ENCODE assay signal across 1 cellular context in genomic region chr1:101285922-101286568, GRCh38.
TF ChIP-seq lines count a peak whose summit lies in the region.

No MANE protein-coding gene starts in this region.

TF ChIP-seq in endothelial cell of umbilical vein, 7 proteins besides CTCF, POLR2A, EP300 and RAD21:
- TF ChIP-seq JUN (IDR thresholded peaks at IDR 0.05; ENCODE audit: borderline replicate concordance, insufficient read depth, insufficient read length, low read depth) (no peak), EZH2 (IDR thresholded peaks at IDR 0.05; ENCODE audit: borderline replicate concordance, low read depth, low read length, severe bottlenecking) (no peak), POLR2AphosphoS5 (IDR thresholded peaks at IDR 0.05; ENCODE audit: insufficient read depth, low read depth, low read length) (no peak), FOS (IDR thresholded peaks at IDR 0.05; ENCODE audit: borderline replicate concordance, insufficient read depth, low read length) (no peak), GATA2 (IDR thresholded peaks at IDR 0.05; ENCODE audit: insufficient read depth, insufficient read length, low read depth, low read length) (no peak)
- TF ChIP-seq, protein P1, sequence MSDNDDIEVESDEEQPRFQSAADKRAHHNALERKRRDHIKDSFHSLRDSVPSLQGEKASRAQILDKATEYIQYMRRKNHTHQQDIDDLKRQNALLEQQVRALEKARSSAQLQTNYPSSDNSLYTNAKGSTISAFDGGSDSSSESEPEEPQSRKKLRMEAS (IDR thresholded peaks at IDR 0.05; ENCODE audit: insufficient read depth, insufficient read length) = no peak
